1 cellular context compared by ENCODE assay signal in the genomic region with DNA sequence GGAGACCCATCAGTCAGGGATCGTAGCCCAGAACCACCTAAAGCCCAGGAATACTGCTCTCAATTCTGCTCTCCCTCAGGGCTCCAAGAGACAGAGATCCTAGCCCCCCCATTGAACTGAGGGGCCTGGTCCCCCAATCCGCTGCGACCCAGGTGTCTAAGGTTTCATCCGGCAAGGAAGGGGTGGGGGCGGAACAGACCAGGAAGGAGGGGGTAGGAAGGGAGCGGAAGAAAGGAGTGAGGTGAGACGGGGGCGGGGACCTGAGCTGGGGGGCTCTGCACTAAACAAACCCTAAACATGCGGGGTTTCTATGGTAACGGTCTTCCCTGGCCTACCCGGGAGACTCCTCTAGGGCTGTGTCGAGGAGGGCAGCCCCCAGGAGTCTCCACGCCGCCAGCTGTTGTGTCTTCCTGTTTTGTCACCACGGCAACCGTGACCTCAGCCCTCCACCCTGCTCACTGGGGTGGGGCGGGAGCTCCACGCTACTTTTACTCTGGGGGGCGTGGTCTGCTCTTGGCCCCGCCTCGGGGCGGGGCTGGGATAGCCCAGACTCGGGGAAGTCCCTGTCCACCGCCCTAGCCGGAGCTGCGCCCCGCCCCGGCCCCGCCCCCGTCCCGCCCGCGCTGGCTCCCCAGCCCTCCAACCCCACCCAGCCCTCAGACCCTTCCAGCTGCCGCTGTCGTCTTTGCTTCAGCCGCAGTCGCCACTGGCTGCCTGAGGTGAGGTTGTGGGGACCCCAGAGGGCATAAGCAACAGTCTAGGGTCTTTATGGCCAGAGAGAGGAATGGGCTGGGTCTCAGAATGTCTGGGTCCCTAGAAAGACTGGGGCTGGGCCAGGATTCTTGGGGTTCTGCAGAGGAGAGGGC.
TF ChIP-seq lines count a peak whose summit lies in the region.

A gene with protein sequence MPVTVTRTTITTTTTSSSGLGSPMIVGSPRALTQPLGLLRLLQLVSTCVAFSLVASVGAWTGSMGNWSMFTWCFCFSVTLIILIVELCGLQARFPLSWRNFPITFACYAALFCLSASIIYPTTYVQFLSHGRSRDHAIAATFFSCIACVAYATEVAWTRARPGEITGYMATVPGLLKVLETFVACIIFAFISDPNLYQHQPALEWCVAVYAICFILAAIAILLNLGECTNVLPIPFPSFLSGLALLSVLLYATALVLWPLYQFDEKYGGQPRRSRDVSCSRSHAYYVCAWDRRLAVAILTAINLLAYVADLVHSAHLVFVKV (plus strand): TSS at position 659 of the 866 bp plus-strand sequence. CDS start 5,647 bp downstream, outside the sequence.

TF ChIP-seq in IMR-90, 13 proteins besides CTCF, POLR2A, EP300 and RAD21 (continued from another document):
- TF ChIP-seq, protein P1, sequence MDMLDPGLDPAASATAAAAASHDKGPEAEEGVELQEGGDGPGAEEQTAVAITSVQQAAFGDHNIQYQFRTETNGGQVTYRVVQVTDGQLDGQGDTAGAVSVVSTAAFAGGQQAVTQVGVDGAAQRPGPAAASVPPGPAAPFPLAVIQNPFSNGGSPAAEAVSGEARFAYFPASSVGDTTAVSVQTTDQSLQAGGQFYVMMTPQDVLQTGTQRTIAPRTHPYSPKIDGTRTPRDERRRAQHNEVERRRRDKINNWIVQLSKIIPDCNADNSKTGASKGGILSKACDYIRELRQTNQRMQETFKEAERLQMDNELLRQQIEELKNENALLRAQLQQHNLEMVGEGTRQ (IDR thresholded peaks at IDR 0.05; ENCODE audit: low read depth, low read length): no peak
- TF ChIP-seq, protein P2, sequence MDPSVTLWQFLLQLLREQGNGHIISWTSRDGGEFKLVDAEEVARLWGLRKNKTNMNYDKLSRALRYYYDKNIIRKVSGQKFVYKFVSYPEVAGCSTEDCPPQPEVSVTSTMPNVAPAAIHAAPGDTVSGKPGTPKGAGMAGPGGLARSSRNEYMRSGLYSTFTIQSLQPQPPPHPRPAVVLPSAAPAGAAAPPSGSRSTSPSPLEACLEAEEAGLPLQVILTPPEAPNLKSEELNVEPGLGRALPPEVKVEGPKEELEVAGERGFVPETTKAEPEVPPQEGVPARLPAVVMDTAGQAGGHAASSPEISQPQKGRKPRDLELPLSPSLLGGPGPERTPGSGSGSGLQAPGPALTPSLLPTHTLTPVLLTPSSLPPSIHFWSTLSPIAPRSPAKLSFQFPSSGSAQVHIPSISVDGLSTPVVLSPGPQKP (IDR thresholded peaks at IDR 0.05; ENCODE audit: borderline replicate concordance, low read depth, low read length): no peak
- TF ChIP-seq FOS (IDR thresholded peaks at IDR 0.05; ENCODE audit: low read depth, low read length) (no peak), RCOR1 (IDR thresholded peaks at IDR 0.05; ENCODE audit: insufficient replicate concordance, low read length) (no peak), CEBPB (IDR thresholded peaks at IDR 0.05; ENCODE audit: low read depth, low read length) (no peak), SMC3 (IDR thresholded peaks at IDR 0.05; ENCODE audit: low read depth, low read length) (no peak), MXI1 (IDR thresholded peaks at IDR 0.05; ENCODE audit: borderline replicate concordance, low read depth, low read length) (peak; percentile 69; the same call in 1 of the 2 replicates), MAFK (IDR thresholded peaks at IDR 0.05; ENCODE audit: low read depth, low read length) (no peak), BHLHE40 (IDR thresholded peaks at IDR 0.05; ENCODE audit: low read depth, low read length) (no peak), RFX5 (IDR thresholded peaks at IDR 0.05; ENCODE audit: low read depth, low read length) (no peak), NFE2L2 (IDR thresholded peaks at IDR 0.05; ENCODE audit: low read depth, low read length) (no peak)
